In the genomic region with DNA sequence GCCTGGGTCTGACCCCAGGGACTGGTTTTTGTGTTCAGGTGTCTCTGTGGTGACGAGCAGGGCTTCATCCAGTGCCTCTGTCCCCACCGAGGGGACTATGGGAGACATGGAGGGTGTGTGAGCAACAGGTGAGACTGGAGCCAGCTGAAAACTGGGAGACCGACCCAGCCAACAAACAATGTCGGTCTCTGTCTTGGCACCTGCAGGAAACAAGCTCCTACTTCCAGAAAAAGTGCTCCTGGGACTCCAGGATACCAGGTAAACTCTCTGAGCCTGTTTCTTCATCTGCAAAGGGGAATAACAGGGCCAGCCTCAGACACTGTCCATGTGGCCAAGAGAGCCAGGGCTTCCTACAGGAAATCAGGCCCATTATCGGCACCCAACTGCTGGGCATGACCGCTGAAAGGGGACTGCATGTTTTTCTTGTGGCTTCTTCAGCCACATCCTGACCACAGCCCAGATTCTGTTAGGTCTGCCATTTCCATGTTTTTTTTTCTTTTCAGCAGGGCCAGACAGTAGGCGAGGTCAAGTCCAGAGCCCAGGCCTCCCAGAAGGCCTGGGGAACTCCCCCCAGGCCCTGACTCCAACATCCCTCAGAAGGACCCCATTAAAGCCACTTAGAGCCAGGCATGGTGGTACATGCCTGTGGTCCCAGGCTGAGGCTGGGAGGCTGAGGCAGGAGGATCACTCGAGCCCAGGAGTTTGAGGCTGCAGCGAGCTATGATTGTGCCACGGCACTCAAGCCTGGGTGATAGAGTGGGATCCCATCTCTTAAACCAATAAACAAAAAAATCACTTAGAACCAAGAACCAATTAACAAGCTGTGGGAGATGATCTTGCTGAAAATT, we compare ENCODE assay signal across 9 cellular contexts. TPM values are rescaled to one million over a fixed set of nuclear protein-coding genes. Genes with fewer than 3 reads are reported as not detected.
DNase-seq lines count a peak whose midpoint lies in the region; ATAC-seq and TF ChIP-seq lines count a peak whose summit lies in the region.
"Had no signal": no experiment of that assay in that cellular context is flagged by ENCODE, and none has a peak within 500 bp of the region (broad histone marks: within the 10 kb centered on the region; RNA-seq: fewer than 3 reads in every experiment).

No MANE protein-coding gene starts in this region.

- no peaks in the 10 kb centered on the region for H3K27me3 Mint-ChIP-seq in activated T-cell treated with anti-CD3 and anti-CD28 coated beads, Interleukin-2, amount 50 U/mL, for 4 hours (ENCODE audit: low read depth)

- intact Hi-C loops in adrenal gland (cut with DNase I), result no loop called here

- peak overlapping the region; percentile 81 for H3K4me2 ChIP-seq in KMS-11

- H3K9me3 ChIP-seq in adrenal gland (replicated peaks in 1 of 3), result no peaks in the 10 kb centered on the region
- no peaks in the 10 kb centered on the region for H3K9me3 ChIP-seq in mononuclear cell (ENCODE audit: low read depth, low read length)

- WGBS in adrenal gland, 4 donors, result 47 to 70% (median 52%) methylated on average over 9 to 10 of the region's 10 CpGs

- peaks cover 53% of the 10 kb centered on the region for H3K4me1 ChIP-seq in KMS-11 (ENCODE audit: low read depth, poor library complexity, severe bottlenecking)
- H3K4me1 ChIP-seq in adrenal gland (replicated peaks in 1 of 2), result peaks cover 41 to 49% of the 10 kb centered on the region in 2 donors
- peaks cover 33% of the 10 kb centered on the region for H3K4me1 ChIP-seq in mononuclear cell (ENCODE audit: insufficient read depth, low read length)

- H3K27ac ChIP-seq in KMS-11 (peak overlapping the region; percentile 87), adrenal gland (peak overlapping the region; percentile 77 to 93 (median 86))

- no peaks in the 10 kb centered on the region for H3K9me3 Mint-ChIP-seq in activated T-cell treated with anti-CD3 and anti-CD28 coated beads, Interleukin-2, amount 50 U/mL, for 4 hours

- TF ChIP-seq POLR2A in adrenal gland (IDR thresholded peaks at IDR 0.05), result no peak

- H3K4me3 Mint-ChIP-seq in activated T-cell treated with anti-CD3 and anti-CD28 coated beads, Interleukin-2, amount 50 U/mL, for 4 hours, result peak overlapping the region; percentile 84

- H2AFZ ChIP-seq in KMS-11 (ENCODE audit: low read depth), result peak overlapping the region; percentile 20; the same call in 1 of the 2 replicates

- ATAC-seq in activated T-cell treated with anti-CD3 and anti-CD28 coated beads, Interleukin-2, amount 50 U/mL, for 4 hours, result peak; percentile 24 to 35
- ATAC-seq in HG03039 (IDR thresholded peaks at IDR 0.05; ENCODE audit: unreplicated experiment), result no peak

- TF ChIP-seq CTCF in KMS-11 (conservative IDR thresholded peaks at IDR 0.05; ENCODE audit: low read depth, low read length) (no peak), adrenal gland (IDR thresholded peaks at IDR 0.05) (no peak)

- H3K4me3 ChIP-seq in KMS-11 (IDR thresholded peaks at IDR 0.05; ENCODE audit: insufficient read depth, low read depth, low read length) (no peak overlapping the region), adrenal gland (peak overlapping the region in 2 of 4 donors; percentile 7 to 72), mononuclear cell (ENCODE audit: low read length) (peak overlapping the region; percentile 57)

- H3K36me3 ChIP-seq in KMS-11 (ENCODE audit: insufficient read depth) (no peaks in the 10 kb centered on the region), adrenal gland (replicated peaks in 1 of 2) (peaks cover 0 to 15% of the 10 kb centered on the region in 2 donors)

- DNase-seq in activated T-cell treated with anti-CD3 and anti-CD28 coated beads, Interleukin-2, amount 50 U/mL, for 4 hours, result no peak
- DNase-seq in activated T-cell treated with anti-CD3 and anti-CD28 coated beads, Interleukin-2, amount 50 U/mL, for 1 hour, result no peak
- DNase-seq in adrenal gland (peak in 2 of 7 donors; percentile 42 to 53), NCI-H345 (lab: John Stamatoyannopoulos, UW) (no peak), NCI-H187 (lab: John Stamatoyannopoulos, UW) (no peak)

- H4K20me1 ChIP-seq in KMS-11 (ENCODE audit: insufficient read depth), result 0 out of 2 replicates have a peak, but pooled peaks cover 7% of the 10 kb centered on the region

- peaks cover 29% of the 10 kb centered on the region for H3K4me1 Mint-ChIP-seq in activated T-cell treated with anti-CD3 and anti-CD28 coated beads, Interleukin-2, amount 50 U/mL, for 4 hours (ENCODE audit: low read depth)

- peaks cover 2% of the 10 kb centered on the region for H3K36me3 Mint-ChIP-seq in activated T-cell treated with anti-CD3 and anti-CD28 coated beads, Interleukin-2, amount 50 U/mL, for 4 hours (ENCODE audit: insufficient read depth)

- H3K27me3 ChIP-seq in KMS-11 (ENCODE audit: insufficient read depth, low read depth) (no peaks in the 10 kb centered on the region), adrenal gland (no peaks in the 10 kb centered on the region), mononuclear cell (ENCODE audit: insufficient read depth, low read length) (no peaks in the 10 kb centered on the region)

- H3K79me2 ChIP-seq in KMS-11 (ENCODE audit: insufficient read depth, low read depth), result peaks cover 32% of the 10 kb centered on the region

- peak overlapping the region; percentile 51 for H3K9ac ChIP-seq in KMS-11

RNA-seq across cellular contexts. Expression of gene BST2, which starts 0.8 kb away (rescaled TPM):
- 100 to 1,000 TPM in 2 of 3 donors, 10 to 100 TPM in 1; 85.9 to 120 (median 105) TPM for total RNA-seq in activated T-cell treated with anti-CD3 and anti-CD28 coated beads, Interleukin-2, amount 50 U/mL, for 4 hours
- total RNA-seq in adrenal gland, result 100 to 1,000 TPM; 395 to 940 (median 736) TPM
- 100 to 1,000 TPM; 159 to 304 (median 271) TPM for polyA plus RNA-seq in adrenal gland
- total RNA-seq in mononuclear cell, result 25.1 TPM

RNA-seq across cellular contexts. Expression of gene CCDC194, which starts 12.3 kb away (rescaled TPM):
- under 1 TPM; 0.24 to 0.53 (median 0.46) TPM for total RNA-seq in activated T-cell treated with anti-CD3 and anti-CD28 coated beads, Interleukin-2, amount 50 U/mL, for 4 hours
- total RNA-seq in adrenal gland (1 to 10 TPM in 5 of 8 donors, under 1 TPM in 1, not detected in 2; 0.49 to 5.6 (median 2.8) TPM), mononuclear cell (0.42 TPM)
- polyA plus RNA-seq in adrenal gland, result 1 to 10 TPM; 1.1 to 3.0 (median 1.3) TPM
- polyA plus RNA-seq: adipose tissue had no signal

RNA-seq across cellular contexts. Expression of gene MVB12A, which starts 13.6 kb away (rescaled TPM):
- 10 to 100 TPM; 37.3 to 43.3 (median 38.6) TPM for total RNA-seq in activated T-cell treated with anti-CD3 and anti-CD28 coated beads, Interleukin-2, amount 50 U/mL, for 4 hours
- total RNA-seq in adrenal gland (100 to 1,000 TPM in 5 of 8 donors, 10 to 100 TPM in 3; 53.3 to 162 (median 105) TPM), mononuclear cell (13.1 TPM)
- 100 to 1,000 TPM in 2 of 3 donors, 10 to 100 TPM in 1; 17.4 to 142 (median 132) TPM for polyA plus RNA-seq in adrenal gland

RNA-seq across cellular contexts. Expression of gene PLVAP, which starts 29.1 kb away (rescaled TPM):
- under 1 TPM in 1 of 3 donors, not detected in 2; 0.18 TPM for total RNA-seq in activated T-cell treated with anti-CD3 and anti-CD28 coated beads, Interleukin-2, amount 50 U/mL, for 4 hours
- 100 to 1,000 TPM in 3 of 8 donors, 10 to 100 TPM in 5; 63.4 to 140 (median 84.0) TPM for total RNA-seq in adrenal gland
- 100 to 1,000 TPM in 2 of 3 donors, 10 to 100 TPM in 1; 40.9 to 381 (median 127) TPM for polyA plus RNA-seq in adrenal gland
- total RNA-seq in mononuclear cell, result 0.63 TPM

RNA-seq across cellular contexts. Expression of gene TMEM221, which starts 42.2 kb away (rescaled TPM):
- not detected for total RNA-seq in activated T-cell treated with anti-CD3 and anti-CD28 coated beads, Interleukin-2, amount 50 U/mL, for 4 hours
- total RNA-seq in adrenal gland (1 to 10 TPM in 7 of 8 donors, under 1 TPM in 1; 0.26 to 8.7 (median 5.7) TPM), mononuclear cell (not detected)
- polyA plus RNA-seq in adrenal gland, result 1 to 10 TPM in 2 of 3 donors, under 1 TPM in 1; 0.77 to 2.8 (median 1.9) TPM
